ENCODE assay signal across 19 cellular contexts in genomic region chr4:42018451-42018850, GRCh38. TPM values are rescaled to one million over a fixed set of nuclear protein-coding genes. Genes with fewer than 3 reads are reported as not detected.
A peak's percentile ranks its signal among the peaks of the same experiment; 100 is the strongest.
DNase-seq lines count a peak whose midpoint lies in the region; ATAC-seq, FAIRE-seq and TF ChIP-seq lines count a peak whose summit lies in the region.
"Had no signal": no experiment of that assay in that cellular context is flagged by ENCODE, and none has a peak within 500 bp of the region (broad histone marks: within the 10 kb centered on the region; RNA-seq: fewer than 3 reads in every experiment).

No MANE protein-coding gene starts in this region.

- no peaks in the 10 kb centered on the region for H3K27me3 Mint-ChIP-seq in astrocyte (ENCODE audit: low read depth, unreplicated experiment)
- H3K27me3 Mint-ChIP-seq: B cell; CD4-positive, alpha-beta memory T cell had no signal

- peaks cover 40% of the 10 kb centered on the region for H3K79me2 ChIP-seq in astrocyte (ENCODE audit: insufficient read depth, low read length)

- no peak overlapping the region for H2AFZ ChIP-seq in astrocyte (ENCODE audit: low read depth, low read length)
- H2AFZ ChIP-seq: PC-9 had no signal

- H3K9me3 Mint-ChIP-seq in astrocyte (ENCODE audit: unreplicated experiment): no peaks in the 10 kb centered on the region
- H3K9me3 Mint-ChIP-seq: CD4-positive, alpha-beta memory T cell had no signal

- peaks cover 21% of the 10 kb centered on the region for H4K20me1 ChIP-seq in astrocyte (ENCODE audit: insufficient read depth, low read length)

- H3K27me3 ChIP-seq in astrocyte (ENCODE audit: insufficient read depth, low read length) (no peaks in the 10 kb centered on the region), esophagus squamous epithelium (no peaks in the 10 kb centered on the region)

- no peak overlapping the region for H3K4me2 ChIP-seq in astrocyte (ENCODE audit: low read length)
- H3K4me2 ChIP-seq: PC-9 had no signal

- H3K9ac ChIP-seq in astrocyte (ENCODE audit: low read length): no peak overlapping the region

- no peak for TF ChIP-seq POLR2A in esophagus squamous epithelium (IDR thresholded peaks at IDR 0.05)

- FAIRE-seq in astrocyte (lab: Jason Lieb, UNC): no peak
- FAIRE-seq: GM18507, HTR-8/SVneo had no signal

- WGBS in esophagus squamous epithelium, 2 donors: 79 to 80% methylated on average over 2 of the region's 2 CpGs

- no peaks in the 10 kb centered on the region for H3K9me3 ChIP-seq in astrocyte (ENCODE audit: insufficient read depth, low read depth, low read length)
- H3K9me3 ChIP-seq in esophagus squamous epithelium: no peaks in the 10 kb centered on the region

- intact Hi-C loops in esophagus squamous epithelium (cut with DNase I): no loop called here

- H3K4me3 Mint-ChIP-seq in astrocyte (ENCODE audit: unreplicated experiment): no peak overlapping the region
- H3K4me3 Mint-ChIP-seq: B cell; CD4-positive, alpha-beta memory T cell had no signal

- H3K27ac Mint-ChIP-seq in astrocyte (ENCODE audit: unreplicated experiment): no peak overlapping the region
- H3K27ac Mint-ChIP-seq: B cell; CD4-positive, alpha-beta memory T cell had no signal

- no peak overlapping the region for H3K27ac ChIP-seq in astrocyte (ENCODE audit: low read depth, low read length)
- H3K27ac ChIP-seq in esophagus squamous epithelium: no peak overlapping the region
- H3K27ac ChIP-seq: PC-9 had no signal

- peaks cover 6% of the 10 kb centered on the region for H3K36me3 ChIP-seq in astrocyte (ENCODE audit: insufficient read depth, low read length)
- peaks cover 0 to 46% (median 0%) of the 10 kb centered on the region in 3 donors for H3K36me3 ChIP-seq in esophagus squamous epithelium

- TF ChIP-seq CTCF in astrocyte (IDR thresholded peaks at IDR 0.05; ENCODE audit: insufficient read depth, low read depth, low read length) (no peak), esophagus squamous epithelium (IDR thresholded peaks at IDR 0.05) (no peak), GM13976 (IDR thresholded peaks at IDR 0.05; ENCODE audit: borderline replicate concordance, control extremely low read depth, extremely low read depth, insufficient read depth, missing control alignments) (no peak)

- no peaks in the 10 kb centered on the region for H3K4me1 Mint-ChIP-seq in astrocyte (ENCODE audit: low read depth, unreplicated experiment)
- H3K4me1 Mint-ChIP-seq: B cell had no signal

- no peaks in the 10 kb centered on the region for H3K4me1 ChIP-seq in astrocyte (ENCODE audit: insufficient read depth, low read length)
- H3K4me1 ChIP-seq in esophagus squamous epithelium: no peaks in the 10 kb centered on the region

- peaks cover 2% of the 10 kb centered on the region for H3K36me3 Mint-ChIP-seq in astrocyte (ENCODE audit: low read depth, unreplicated experiment)

- ATAC-seq in GM18861 (IDR thresholded peaks at IDR 0.05; ENCODE audit: unreplicated experiment): no peak
- ATAC-seq: Right ventricle myocardium inferior had no signal

- in situ Hi-C loops in GM13976 (cut with MboI; ENCODE audit: low sequenced_read_pairs, unreplicated experiment): no loop called here

- peak; percentile 40 for DNase-seq in D341Med (ENCODE audit: low spot score)
- DNase-seq in NCI-H82 treated with DMSO at 0.1 percent for 48 hours (lab: John Stamatoyannopoulos, UW; ENCODE audit: unreplicated experiment): peak; percentile 77
- DNase-seq in astrocyte (ENCODE audit: low read depth): peak; percentile 8
- peak; percentile 1 for DNase-seq in left kidney (ENCODE audit: low read depth, low spot score)
- DNase-seq in esophagus squamous epithelium (lab: John Stamatoyannopoulos, UW): no peak
- DNase-seq in GM13976 (ENCODE audit: low spot score): no peak
- DNase-seq: ACHN; CD4-positive, alpha-beta memory T cell; EL; NCI-H1436; NCI-H2081; NCI-H2227 treated with DMSO at 0.1 percent for 48 hours; NCI-H526; PC-9 had no signal

- H3K4me3 ChIP-seq in astrocyte (ENCODE audit: insufficient read depth, low read depth, low read length) (no peak overlapping the region), esophagus squamous epithelium (no peak overlapping the region)
- H3K4me3 ChIP-seq: PC-9 had no signal

RNA-seq across cellular contexts. Expression of gene SLC30A9, which starts 28.1 kb away (rescaled TPM):
- total RNA-seq in astrocyte: 59.3 and 73.2 TPM in 2 replicates
- total RNA-seq in esophagus squamous epithelium: 10 to 100 TPM; 37.1 to 52.7 (median 46.4) TPM

RNA-seq across cellular contexts. Expression of gene DCAF4L1, which starts 36.9 kb away (rescaled TPM):
- 0.20 and 0.29 TPM in 2 replicates for total RNA-seq in astrocyte
- total RNA-seq in esophagus squamous epithelium: under 1 TPM; under 0.01 to 0.38 (median 0.15) TPM

Comparison
In these comparisons a context has a peak if more than half of its experiments do, and no peak if none do; other contexts are left out.
1. DNase-seq: peak in D341Med (single experiment), NCI-H82 treated with DMSO at 0.1 percent for 48 hours (single experiment), astrocyte (single experiment) and left kidney (single experiment); none in esophagus squamous epithelium (single experiment) and GM13976 (single experiment).